Comparison of ENCODE assay signal across 12 cellular contexts in the genomic region with DNA sequence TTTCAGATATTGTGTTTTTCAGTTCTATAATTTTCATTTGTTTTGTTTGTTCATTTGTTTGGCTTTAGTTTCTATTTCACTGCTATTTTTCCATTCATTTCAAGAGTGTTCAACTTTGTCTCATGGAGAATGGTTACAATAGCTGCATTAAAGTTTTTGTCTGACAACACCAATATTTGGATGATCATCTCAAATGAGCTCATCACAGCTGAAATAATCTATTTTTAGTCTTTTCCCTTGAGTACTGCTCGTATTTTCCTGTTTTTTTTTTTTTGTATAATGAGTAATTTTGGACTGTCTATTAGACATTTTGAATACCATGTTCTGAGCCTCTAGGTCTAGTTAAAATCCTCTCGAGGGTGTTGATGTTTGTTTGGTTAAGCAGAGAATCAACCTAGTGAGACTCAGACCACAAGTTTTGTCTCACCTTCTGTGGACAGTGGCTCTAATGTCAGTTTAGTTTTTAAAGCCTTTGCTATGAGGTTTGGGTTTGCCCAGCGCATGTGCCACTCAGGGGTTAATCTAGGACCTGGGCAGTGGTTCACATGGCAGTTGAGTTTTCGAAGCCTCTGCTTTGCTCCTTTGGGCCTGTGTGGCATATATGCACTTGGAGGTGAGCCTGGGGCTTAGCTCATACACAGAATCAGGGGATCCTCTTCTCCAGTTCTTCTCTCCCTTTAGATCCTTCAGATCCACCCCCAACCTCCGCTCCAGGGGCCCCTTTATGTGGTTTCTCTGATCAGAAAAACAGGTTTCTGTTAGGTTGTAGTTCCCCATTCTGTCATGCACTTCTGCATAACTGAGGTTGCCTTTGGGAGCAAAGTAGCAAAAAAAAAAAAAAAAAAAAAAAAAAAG.
A peak's percentile ranks its signal among the peaks of the same experiment; 100 is the strongest.
DNase-seq lines count a peak whose midpoint lies in the region; ATAC-seq, FAIRE-seq and TF ChIP-seq lines count a peak whose summit lies in the region.
"Had no signal": no experiment of that assay in that cellular context is flagged by ENCODE, and none has a peak within 500 bp of the region (broad histone marks: within the 10 kb centered on the region; RNA-seq: fewer than 3 reads in every experiment).

No MANE protein-coding gene starts in this region.

- peaks cover 13% of the 10 kb centered on the region for H3K4me1 ChIP-seq in A673 (ENCODE audit: insufficient read depth, low read length, poor library complexity, severe bottlenecking)
- H3K4me1 ChIP-seq in right lobe of liver: no peaks in the 10 kb centered on the region

- POLR2A ChIA-PET in A673 (lab: Charles Lee; ENCODE audit: low non-redundant PET): no interaction called here

- H3K36me3 ChIP-seq in A673 (ENCODE audit: insufficient read depth, low read length, poor library complexity, severe bottlenecking) (no peaks in the 10 kb centered on the region), right lobe of liver (no peaks in the 10 kb centered on the region)
- H3K36me3 ChIP-seq: tibial artery had no signal

- CTCF ChIA-PET in A673 (lab: Charles Lee): no interaction called here

- H3K9me3 ChIP-seq in A673 (ENCODE audit: low read depth, low read length, poor library complexity, severe bottlenecking) (no peaks in the 10 kb centered on the region), right lobe of liver (no peaks in the 10 kb centered on the region)
- H3K9me3 ChIP-seq: tibial artery had no signal

- peak; percentile 66 for ATAC-seq in GM19438 (IDR thresholded peaks at IDR 0.05; ENCODE audit: low read depth, unreplicated experiment)
- ATAC-seq in HG03025 (IDR thresholded peaks at IDR 0.05; ENCODE audit: low FRiP score, unreplicated experiment): peak; percentile 72
- ATAC-seq in right lobe of liver: no peak
- ATAC-seq: SK-N-SH treated with all-trans-retinoic acid at 6 μM for 48 hours had no signal

- DNase-seq in AG10803 (ENCODE audit: low read depth) (peak; percentile 18), OCI-M1 (lab: John Stamatoyannopoulos, UW) (peak; percentile 85), hypothalamus (lab: John Stamatoyannopoulos, UW) (no peak), A673 (ENCODE audit: low spot score) (no peak), frontal cortex (ENCODE audit: low spot score in 2 of 2) (no peak), right lobe of liver (no peak)
- DNase-seq: 8988T, NCI-H1417, tibial artery had no signal

- no peak overlapping the region for H3K27ac ChIP-seq in A673 (ENCODE audit: low read depth, low read length, poor library complexity, severe bottlenecking)
- H3K27ac ChIP-seq in right lobe of liver: no peak overlapping the region

- 56% methylated on average over 3 of the region's 5 CpGs for WGBS in right lobe of liver (ENCODE audit: insufficient coverage, low coverage, low lambda C conversion rate, missing lambda C conversion rate)

- no peak for FAIRE-seq in frontal cortex (lab: Jason Lieb, UNC)

- H3K27me3 ChIP-seq in A673 (replicated peaks; ENCODE audit: insufficient read depth, low read depth, low read length, poor library complexity) (no peaks in the 10 kb centered on the region), right lobe of liver (no peaks in the 10 kb centered on the region)
- H3K27me3 ChIP-seq: tibial artery had no signal

- no peak overlapping the region for H3K4me3 ChIP-seq in AG10803 (ENCODE audit: low read length)
- no peak overlapping the region for H3K4me3 ChIP-seq in A673 (ENCODE audit: low read depth, low read length, poor library complexity, severe bottlenecking)
- H3K4me3 ChIP-seq in right lobe of liver: no peak overlapping the region
- H3K4me3 ChIP-seq: tibial artery had no signal

- intact Hi-C loops in A673 (cut with micrococcal nuclease; ENCODE audit: unreplicated experiment): no loop called here
- intact Hi-C loops in right lobe of liver (cut with DNase I): no loop called here

- no peak for TF ChIP-seq POLR2A in right lobe of liver (IDR thresholded peaks at IDR 0.05)

- no TSS peak for BruUV-seq in A673 (replicated peaks; lab: Mats Ljungman, UMichigan)

- no peak for TF ChIP-seq CTCF in AG10803 (conservative IDR thresholded peaks at IDR 0.05; ENCODE audit: low read length)
- no peak for TF ChIP-seq CTCF in A673 (conservative IDR thresholded peaks at IDR 0.05; ENCODE audit: low read depth, low read length)
- no peak for TF ChIP-seq CTCF in right lobe of liver (IDR thresholded peaks at IDR 0.05)

Comparison
In these comparisons a context has a peak if more than half of its experiments do, and no peak if none do; other contexts are left out.
1. DNase-seq: peak in AG10803 (single experiment) and OCI-M1 (single experiment); none in hypothalamus (0 of 51), A673 (single experiment), frontal cortex (0 of 2) and right lobe of liver (0 of 3).
2. ATAC-seq: peak in GM19438 (single experiment) and HG03025 (single experiment); none in right lobe of liver (0 of 4).